8 cellular contexts compared by ENCODE assay signal in genomic region chr5:36696059-36696673, GRCh38.
DNase-seq lines count a peak whose midpoint lies in the region; ATAC-seq lines count a peak whose summit lies in the region.

No MANE protein-coding gene starts in this region.

- H3K27me3 ChIP-seq in SJSA1 (replicated peaks) = peaks cover 6% of the 10 kb centered on the region

- intact Hi-C loops in left colon (cut with DNase I, micrococcal nuclease) = loop anchor here in 1 of 2 donors (5.0 kb wide), 1 partner anchor 284 kb away; no protein-coding TSS in a partner anchor

- no peak overlapping the region for H3K27ac ChIP-seq in SJSA1

- no peaks in the 10 kb centered on the region for H3K9me3 ChIP-seq in SJSA1 (replicated peaks)

- H3K36me3 ChIP-seq in SJSA1 = no peaks in the 10 kb centered on the region

- no peak overlapping the region for H3K4me3 ChIP-seq in SJSA1

- in situ Hi-C loops in T47D (cut with HindIII; ENCODE audit: low pct_unique_long_range_greater_than_20kb, low sequenced_read_pairs) = no loop called here

- ATAC-seq in GM21367 (IDR thresholded peaks at IDR 0.05; ENCODE audit: unreplicated experiment) = peak; percentile 53
- peak; percentile 70 for ATAC-seq in left colon
- ATAC-seq in HG03097 (IDR thresholded peaks at IDR 0.05; ENCODE audit: low FRiP score, unreplicated experiment) = no peak

- peak; percentile 74 for DNase-seq in DMS53 (lab: John Stamatoyannopoulos, UW)
- DNase-seq in HuH-7 (ENCODE audit: low spot score) = peak; percentile 82
- peak; percentile 42 to 60 for DNase-seq in SJSA1 (ENCODE audit: low read depth in 1 of 2, low spot score in 2 of 2)
- DNase-seq in T47D (ENCODE audit: low read depth in 1 of 2, low spot score in 1 of 2) = peak; percentile 54 to 84
- peak in 1 of 2 donors; percentile 44 for DNase-seq in left colon
- peak; percentile 13 for DNase-seq in stimulated activated CD8-positive, alpha-beta memory T cell treated with anti-CD3 and anti-CD28 coated beads, Interleukin-4, amount 100 ng/mL, for 24 hours (ENCODE audit: low read depth)

- peaks cover 21% of the 10 kb centered on the region for H3K4me1 ChIP-seq in SJSA1 (replicated peaks)
